In genomic region chr20:9903048-9903651, GRCh38 we compare ENCODE assay signal across 8 cellular contexts.
DNase-seq lines count a peak whose midpoint lies in the region; ATAC-seq, FAIRE-seq and TF ChIP-seq lines count a peak whose summit lies in the region.

No MANE protein-coding gene starts in this region.

- in situ Hi-C loops in HepG2 (cut with HindIII; ENCODE audit: extremely low pct_ligation_motif_present, low pct_unique_long_range_greater_than_20kb): no loop called here

- no peaks in the 10 kb centered on the region for H3K9me3 ChIP-seq in DOHH2 (ENCODE audit: control insufficient read depth, insufficient read depth, low read length)
- H3K9me3 ChIP-seq in adipocyte (ENCODE audit: control insufficient read depth, low read length): peaks cover 11% of the 10 kb centered on the region
- H3K9me3 ChIP-seq in HepG2 (ENCODE audit: low read length): no peaks in the 10 kb centered on the region

- no peaks in the 10 kb centered on the region for H3K27me3 Mint-ChIP-seq in activated T-helper 2 cell treated with anti-CD3 and anti-CD28 coated beads, Interferon-gamma antibody, Interleukin-2, Interleukin-4, amounts not matched to agents 10 μg/mL and 5 μg/mL and 100 μg/mL, durations not matched to agents 14 hours and 24 hours and 36 hours (ENCODE audit: low read depth)

- intact Hi-C loops in HepG2 (cut with micrococcal nuclease; ENCODE audit: unreplicated experiment): no loop called here
- intact Hi-C loops in activated T-helper 2 cell treated with anti-CD3 and anti-CD28 coated beads, Interferon-gamma antibody, Interleukin-2, Interleukin-4, amounts not matched to agents 10 μg/mL and 5 μg/mL and 100 μg/mL, durations not matched to agents 14 hours and 24 hours and 36 hours (cut with micrococcal nuclease): no loop called here

- DNase-seq in adipocyte (ENCODE audit: low read depth): peak; percentile 6
- peak; percentile 40 for DNase-seq in HepG2 (ENCODE audit: low spot score)
- no peak for DNase-seq in activated T-helper 2 cell treated with anti-CD3 and anti-CD28 coated beads, Interferon-gamma antibody, Interleukin-2, Interleukin-4, amounts not matched to agents 10 μg/mL and 5 μg/mL and 100 μg/mL, durations not matched to agents 14 hours and 24 hours and 36 hours (ENCODE audit: low spot score)
- no peak for DNase-seq in cerebellar cortex (ENCODE audit: low spot score)
- no peak for DNase-seq in HuH-7.5 (ENCODE audit: low spot score)

- no peaks in the 10 kb centered on the region for H3F3A ChIP-seq in DOHH2 (ENCODE audit: control insufficient read depth, insufficient read depth)

- H3K36me3 Mint-ChIP-seq in activated T-helper 2 cell treated with anti-CD3 and anti-CD28 coated beads, Interferon-gamma antibody, Interleukin-2, Interleukin-4, amounts not matched to agents 10 μg/mL and 5 μg/mL and 100 μg/mL, durations not matched to agents 14 hours and 24 hours and 36 hours (ENCODE audit: low read depth): no peaks in the 10 kb centered on the region

- H3K27ac ChIP-seq in DOHH2 (ENCODE audit: low read depth, low read length) (no peak overlapping the region), HepG2 (ENCODE audit: extremely low read length, insufficient read depth, low read length) (no peak overlapping the region)

- H3K9ac ChIP-seq in adipocyte (ENCODE audit: low read length): no peak overlapping the region
- H3K9ac ChIP-seq in HepG2 (ENCODE audit: insufficient read depth, low read depth, low read length): no peak overlapping the region

- peak; percentile 40 for FAIRE-seq in HepG2 (lab: Jason Lieb, UNC)

- H3K9me3 Mint-ChIP-seq in activated T-helper 2 cell treated with anti-CD3 and anti-CD28 coated beads, Interferon-gamma antibody, Interleukin-2, Interleukin-4, amounts not matched to agents 10 μg/mL and 5 μg/mL and 100 μg/mL, durations not matched to agents 14 hours and 24 hours and 36 hours: no peaks in the 10 kb centered on the region

- no peak for TF ChIP-seq EP300 in HepG2 (IDR thresholded peaks at IDR 0.05; ENCODE audit: low read depth in 2 of 2, low read length in 2 of 2)
- no peak for TF ChIP-seq EP300 in HepG2 (CRISPR knock-in tag; IDR thresholded peaks at IDR 0.05; ENCODE audit: borderline replicate concordance)

- no peaks in the 10 kb centered on the region for H4K20me1 ChIP-seq in DOHH2 (ENCODE audit: control insufficient read depth, insufficient read depth, low read depth, low read length)
- no peaks in the 10 kb centered on the region for H4K20me1 ChIP-seq in HepG2 (ENCODE audit: insufficient read depth, low read length)

- no peak overlapping the region for H3K27ac Mint-ChIP-seq in activated T-helper 2 cell treated with anti-CD3 and anti-CD28 coated beads, Interferon-gamma antibody, Interleukin-2, Interleukin-4, amounts not matched to agents 10 μg/mL and 5 μg/mL and 100 μg/mL, durations not matched to agents 14 hours and 24 hours and 36 hours

- no peak for TF ChIP-seq RAD21 in HepG2 (CRISPR knock-in tag; IDR thresholded peaks at IDR 0.05)

- no peak overlapping the region for H3K4me3 Mint-ChIP-seq in activated T-helper 2 cell treated with anti-CD3 and anti-CD28 coated beads, Interferon-gamma antibody, Interleukin-2, Interleukin-4, amounts not matched to agents 10 μg/mL and 5 μg/mL and 100 μg/mL, durations not matched to agents 14 hours and 24 hours and 36 hours (ENCODE audit: low read depth)

- H3K79me2 ChIP-seq in DOHH2 (ENCODE audit: control insufficient read depth, low read length) (no peaks in the 10 kb centered on the region), HepG2 (ENCODE audit: insufficient read depth, low read length) (no peaks in the 10 kb centered on the region)

- CTCF ChIA-PET in HepG2 (lab: Yijun Ruan, JAX; ENCODE audit: low intra/inter-chr PET ratio, low total read pairs): interaction anchor here (1.2 kb wide), 1 partner anchor 10 kb away, joined by 4 read pairs; no protein-coding TSS in a partner anchor

- TF ChIP-seq CTCF in DOHH2 (IDR thresholded peaks at IDR 0.05; ENCODE audit: low read depth, low read length, poor library complexity, severe bottlenecking) (peak; percentile 77), HepG2 (CRISPR knock-in tag; IDR thresholded peaks at IDR 0.05) (peak; percentile 54)

- H3K4me1 Mint-ChIP-seq in activated T-helper 2 cell treated with anti-CD3 and anti-CD28 coated beads, Interferon-gamma antibody, Interleukin-2, Interleukin-4, amounts not matched to agents 10 μg/mL and 5 μg/mL and 100 μg/mL, durations not matched to agents 14 hours and 24 hours and 36 hours (ENCODE audit: low read depth): no peaks in the 10 kb centered on the region

- ATAC-seq in HG03342 (IDR thresholded peaks at IDR 0.05; ENCODE audit: unreplicated experiment) (peak; percentile 52), HepG2 (peak; percentile 80), HG03439 (IDR thresholded peaks at IDR 0.05; ENCODE audit: unreplicated experiment) (no peak)

- no peak overlapping the region for H2AFZ ChIP-seq in HepG2 (ENCODE audit: low read length)

- H3K4me1 ChIP-seq in DOHH2 (ENCODE audit: control insufficient read depth, low read length): no peaks in the 10 kb centered on the region
- H3K4me1 ChIP-seq in adipocyte (ENCODE audit: control insufficient read depth, insufficient read depth, low read length): no peaks in the 10 kb centered on the region
- no peaks in the 10 kb centered on the region for H3K4me1 ChIP-seq in HepG2 (ENCODE audit: insufficient read depth, low read length)

- H3K9me2 ChIP-seq in DOHH2 (replicated peaks; ENCODE audit: control insufficient read depth, low read length): no peaks in the 10 kb centered on the region

- H3K4me2 ChIP-seq in DOHH2 (ENCODE audit: low read length): no peak overlapping the region
- no peak overlapping the region for H3K4me2 ChIP-seq in HepG2 (ENCODE audit: low read depth, low read length)

- H3K27me3 ChIP-seq in DOHH2 (ENCODE audit: control insufficient read depth, low read length): no peaks in the 10 kb centered on the region
- peaks cover 42% of the 10 kb centered on the region for H3K27me3 ChIP-seq in adipocyte (replicated peaks; ENCODE audit: control insufficient read depth, insufficient read depth, low read length)
- H3K27me3 ChIP-seq in HepG2 (ENCODE audit: control insufficient read depth in 1 of 2, insufficient read depth in 2 of 2, low read length in 2 of 2): no peaks in the 10 kb centered on the region

- TF ChIP-seq POLR2A in HepG2 (IDR thresholded peaks at IDR 0.05; ENCODE audit: insufficient read depth in 1 of 2, low read depth in 2 of 2, low read length in 2 of 2): no peak

- WGBS in HepG2 (ENCODE audit: low lambda C conversion rate): 0% methylated on average over 1 of the region's 1 CpG

- POLR2A ChIA-PET in HepG2 (lab: Yijun Ruan, JAX): no interaction called here

- no TSS peak for BruUV-seq in HepG2 (replicated peaks; lab: Mats Ljungman, UMichigan)

- H3K4me3 ChIP-seq in DOHH2 (ENCODE audit: low read length) (no peak overlapping the region), adipocyte (ENCODE audit: low read length) (no peak overlapping the region), HepG2 (replicated peaks in 1 of 3; ENCODE audit: insufficient read depth in 1 of 3, low read depth in 2 of 3, low read length in 3 of 3) (no peak overlapping the region)

- H3K36me3 ChIP-seq in DOHH2 (ENCODE audit: control insufficient read depth, low read length) (no peaks in the 10 kb centered on the region), adipocyte (ENCODE audit: control insufficient read depth, insufficient read depth, low read length, severe bottlenecking) (no peaks in the 10 kb centered on the region), HepG2 (replicated peaks in 1 of 2; ENCODE audit: control insufficient read depth in 1 of 2, insufficient read depth in 2 of 2, low read length in 2 of 2) (no peaks in the 10 kb centered on the region)

TF ChIP-seq in HepG2, 621 proteins besides CTCF, POLR2A, EP300 and RAD21:
- TF ChIP-seq STAG1 (CRISPR knock-in tag; IDR thresholded peaks at IDR 0.05) (peak; percentile 8; the same call in 1 of the 2 replicates), ZHX1 (CRISPR knock-in tag; IDR thresholded peaks at IDR 0.05; ENCODE audit: low read depth) (no peak)

Comparison
In these comparisons a context has a peak if more than half of its experiments do, and no peak if none do; other contexts are left out.
1. DNase-seq: peak in adipocyte (single experiment) and HepG2 (single experiment); none in activated T-helper 2 cell treated with anti-CD3 and anti-CD28 coated beads, Interferon-gamma antibody, Interleukin-2, Interleukin-4, amounts not matched to agents 10 μg/mL and 5 μg/mL and 100 μg/mL, durations not matched to agents 14 hours and 24 hours and 36 hours (single experiment), cerebellar cortex (single experiment) and HuH-7.5 (single experiment).